10 cellular contexts compared by ENCODE assay signal in the genomic region with DNA sequence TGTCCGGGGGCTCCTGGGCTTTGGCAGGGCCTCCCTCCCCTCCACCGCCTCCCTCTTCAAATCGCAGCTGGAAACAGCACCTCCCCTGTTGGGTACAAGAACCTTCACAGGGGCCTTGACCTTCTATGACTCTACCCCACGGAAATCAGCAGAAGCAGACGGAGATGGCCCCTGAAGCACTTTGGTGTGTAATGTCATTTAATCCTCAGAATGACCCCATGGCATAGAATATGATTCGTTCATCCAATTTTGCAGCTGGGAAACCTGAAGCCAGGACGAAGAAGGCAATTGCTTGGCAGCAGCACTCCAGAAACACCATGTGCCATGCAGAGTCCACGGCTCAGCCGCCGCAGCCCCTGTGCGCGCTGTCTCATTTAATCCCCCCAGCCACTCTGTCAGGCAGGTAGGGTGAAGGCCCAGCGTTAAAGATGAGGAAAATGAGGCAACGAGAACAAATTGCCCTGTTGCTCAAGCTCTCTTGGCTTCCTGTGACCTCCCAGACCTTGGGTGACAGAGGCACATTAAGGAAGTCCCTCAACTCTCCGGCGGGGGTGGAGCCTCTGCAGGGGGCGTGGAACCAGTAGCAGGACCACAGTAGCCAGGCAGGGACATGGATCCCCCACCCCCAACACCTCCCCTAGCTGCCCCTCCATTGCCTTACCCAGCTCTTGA. TPM values are rescaled to one million over a fixed set of nuclear protein-coding genes. Genes with fewer than 3 reads are reported as not detected.
DNase-seq lines count a peak whose midpoint lies in the region; ATAC-seq, FAIRE-seq and TF ChIP-seq lines count a peak whose summit lies in the region.
"Had no signal": no experiment of that assay in that cellular context is flagged by ENCODE, and none has a peak within 500 bp of the region (broad histone marks: within the 10 kb centered on the region; RNA-seq: fewer than 3 reads in every experiment).

No MANE protein-coding gene starts in this region.

- in situ Hi-C loops in gastrocnemius medialis (cut with MboI; ENCODE audit: low sequenced_read_pairs in 4 of 4): loop anchor here in 1 of 4 donors (5.0 kb wide), 1 partner anchor 56 kb away; no protein-coding TSS in a partner anchor

- H3K4me1 ChIP-seq in SJCRH30 (peaks cover 58% of the 10 kb centered on the region), kidney (ENCODE audit: control insufficient read depth in 1 of 2, insufficient read depth in 1 of 2, low read depth in 1 of 2, low read length in 2 of 2) (peaks cover 4 to 5% of the 10 kb centered on the region in 2 donors), gastrocnemius medialis (peaks cover 5 to 31% of the 10 kb centered on the region in 2 donors)

- no peaks in the 10 kb centered on the region for H3K36me3 ChIP-seq in SJCRH30
- no peaks in the 10 kb centered on the region for H3K36me3 ChIP-seq in kidney (ENCODE audit: control insufficient read depth in 1 of 2, insufficient read depth in 2 of 2, low read length in 2 of 2)
- H3K36me3 ChIP-seq in gastrocnemius medialis: no peaks in the 10 kb centered on the region

- no peak for TF ChIP-seq POLR2A in gastrocnemius medialis (IDR thresholded peaks at IDR 0.05)

- no peak overlapping the region for H3K9ac ChIP-seq in kidney (ENCODE audit: low read length in 2 of 2)

- peak overlapping the region; percentile 36 for H3K4me3 ChIP-seq in SJCRH30
- no peak overlapping the region for H3K4me3 ChIP-seq in kidney (ENCODE audit: low read length in 2 of 2)
- no peak overlapping the region for H3K4me3 ChIP-seq in gastrocnemius medialis

- peak overlapping the region; percentile 77 for H3K27ac ChIP-seq in SJCRH30
- no peak overlapping the region for H3K27ac ChIP-seq in kidney (ENCODE audit: low read depth in 2 of 2, low read length in 2 of 2)
- H3K27ac ChIP-seq in gastrocnemius medialis: peak overlapping the region in 3 of 4 donors; percentile 20 to 59 (median 37)

- TF ChIP-seq CTCF in kidney (IDR thresholded peaks at IDR 0.05; ENCODE audit: borderline replicate concordance, extremely low read depth, insufficient read depth) (no peak), gastrocnemius medialis (IDR thresholded peaks at IDR 0.05 in 4 of 5, conservative IDR thresholded peaks at IDR 0.05 in 1 of 5) (no peak)

- no peaks in the 10 kb centered on the region for H3K27me3 ChIP-seq in SJCRH30
- H3K27me3 ChIP-seq in gastrocnemius medialis: no peaks in the 10 kb centered on the region

- H3K9me3 ChIP-seq in SJCRH30 (replicated peaks) (no peaks in the 10 kb centered on the region), kidney (ENCODE audit: control insufficient read depth in 1 of 2, low read length in 2 of 2) (no peaks in the 10 kb centered on the region), gastrocnemius medialis (no peaks in the 10 kb centered on the region)

- ATAC-seq in HG03432 (IDR thresholded peaks at IDR 0.05; ENCODE audit: unreplicated experiment) (peak; percentile 11), gastrocnemius medialis (peak; percentile 20 to 24), HG03565 (IDR thresholded peaks at IDR 0.05; ENCODE audit: unreplicated experiment) (no peak)
- ATAC-seq: activated naive CD8-positive, alpha-beta T cell treated with anti-CD3 and anti-CD28 coated beads, Interleukin-2, amount 50 U/mL, for 24 hours had no signal

- no peak for FAIRE-seq in kidney (lab: Jason Lieb, UNC)
- FAIRE-seq: colon had no signal

- intact Hi-C loops in kidney (cut with DNase I) (no loop called here), gastrocnemius medialis (cut with DNase I; ENCODE audit: low total_unique reads) (loop anchor here (5.0 kb wide), 1 partner anchor 1551 kb away; a partner anchor contains a TSS)

- DNase-seq in SJCRH30 (peak; percentile 79 to 88), kidney (peak; percentile 75), gastrocnemius medialis (peak; percentile 25 to 58), NCI-H1417 treated with DMSO at 0.1 percent for 48 hours (lab: John Stamatoyannopoulos, UW) (no peak), middle frontal gyrus (ENCODE audit: extremely low spot score, low spot score) (no peak)
- DNase-seq: activated naive CD8-positive, alpha-beta T cell treated with anti-CD3 and anti-CD28 coated beads, Interleukin-2, amount 50 U/mL, for 24 hours had no signal

RNA-seq across cellular contexts. Expression of a gene that starts 25.8 kb away (rescaled TPM):
- total RNA-seq in SJCRH30 (2014; rRNA removed; shearing (Covaris generic)): 31.5 and 34.9 TPM in 2 replicates
- total RNA-seq in kidney (108 TPM), gastrocnemius medialis (10 to 100 TPM in 2 of 4 donors, 1 to 10 TPM in 2; 2.3 to 14.8 (median 10.1) TPM)
- 23.5 TPM for polyA plus RNA-seq in kidney (ENCODE audit: insufficient read depth, low read depth, low replicate concordance)

RNA-seq across cellular contexts. Expression of a gene that starts 60.0 kb away (rescaled TPM):
- total RNA-seq in SJCRH30 (2014; rRNA removed; shearing (Covaris generic)): 0.47 and 0.89 TPM in 2 replicates
- total RNA-seq in kidney: 0.13 TPM
- not detected for polyA plus RNA-seq in kidney (ENCODE audit: insufficient read depth, low read depth, low replicate concordance)
- not detected for total RNA-seq in gastrocnemius medialis
- total RNA-seq: subcutaneous adipose tissue had no signal

Comparison
In these comparisons a context has a peak if more than half of its experiments do, and no peak if none do; other contexts are left out.
1. DNase-seq: peak in SJCRH30 (2 of 2), kidney (single experiment) and gastrocnemius medialis (2 of 2); none in NCI-H1417 treated with DMSO at 0.1 percent for 48 hours (single experiment) and middle frontal gyrus (single experiment).
2. H3K27ac ChIP-seq: peak in SJCRH30 (single experiment) and gastrocnemius medialis (3 of 4); none in kidney (0 of 2).